In genomic region chr10:856405-857157, GRCh38 we compare ENCODE assay signal across 16 cellular contexts.
DNase-seq lines count a peak whose midpoint lies in the region; ATAC-seq and TF ChIP-seq lines count a peak whose summit lies in the region.
"Had no signal": no experiment of that assay in that cellular context is flagged by ENCODE, and none has a peak within 500 bp of the region (broad histone marks: within the 10 kb centered on the region; RNA-seq: fewer than 3 reads in every experiment).

No MANE protein-coding gene starts in this region.

- H3K4me1 ChIP-seq in HUES48 (ENCODE audit: control insufficient read depth, insufficient read depth, low read length): peaks cover 6% of the 10 kb centered on the region
- H3K4me1 ChIP-seq in endodermal cell (ENCODE audit: control insufficient read depth, insufficient read depth, low read length): peaks cover 13% of the 10 kb centered on the region
- peaks cover 0 to 7% of the 10 kb centered on the region in 2 donors for H3K4me1 ChIP-seq in neuronal stem cell (ENCODE audit: control insufficient read depth in 2 of 2, insufficient read depth in 1 of 2, low read depth in 1 of 2, low read length in 2 of 2)

- H3K27me3 Mint-ChIP-seq in T-helper 2 cell treated with Interferon-gamma antibody and Interleukin-4, amounts not matched to agents 5 μg/mL and 100 μg/mL, for 36 hours (ENCODE audit: low read depth): no peaks in the 10 kb centered on the region
- no peaks in the 10 kb centered on the region for H3K27me3 Mint-ChIP-seq in endodermal cell (ENCODE audit: insufficient read depth)
- H3K27me3 Mint-ChIP-seq: stimulated activated naive CD8-positive, alpha-beta T cell treated with anti-CD3 and anti-CD28 coated beads, Interleukin-15, amount 100 ng/mL, for 72 hours had no signal

- H3K27me3 ChIP-seq in HUES48 (ENCODE audit: control insufficient read depth, insufficient read depth, low read length) (no peaks in the 10 kb centered on the region), endodermal cell (ENCODE audit: control insufficient read depth, insufficient read depth, low read length, poor library complexity, severe bottlenecking) (no peaks in the 10 kb centered on the region), neuronal stem cell (ENCODE audit: control insufficient read depth in 3 of 3, insufficient read depth in 3 of 3, low read depth in 1 of 3, low read length in 3 of 3) (no peaks in the 10 kb centered on the region)

- H3K9me3 ChIP-seq in HUES48 (ENCODE audit: control insufficient read depth, insufficient read depth, low read length): no peaks in the 10 kb centered on the region
- peaks cover 46% of the 10 kb centered on the region for H3K9me3 ChIP-seq in endodermal cell (ENCODE audit: control insufficient read depth, low read length)
- H3K9me3 ChIP-seq in neuronal stem cell (replicated peaks in 1 of 2; ENCODE audit: control insufficient read depth in 2 of 2, insufficient read depth in 1 of 2, low read depth in 1 of 2, low read length in 2 of 2): peaks cover 2 to 26% of the 10 kb centered on the region in 2 donors

- no peak for DNase-seq in T-helper 2 cell treated with Interferon-gamma antibody and Interleukin-4, amounts not matched to agents 5 μg/mL and 100 μg/mL, for 36 hours (ENCODE audit: low spot score)
- no peak for DNase-seq in T-helper 2 cell
- DNase-seq in endodermal cell: no peak
- no peak for DNase-seq in neuronal stem cell (ENCODE audit: low spot score)
- DNase-seq in NAMALWA (ENCODE audit: low spot score): no peak
- DNase-seq in T-helper 1 cell: no peak
- DNase-seq: activated effector memory CD4-positive, alpha-beta T cell treated with anti-CD3 and anti-CD28 coated beads, Interleukin-2, amount 50 U/mL, for 16 hours; GF-D8; kidney glomerular epithelial cell; NCI-H1417 treated with DMSO at 0.1 percent for 48 hours; NCI-H524; stimulated activated naive CD8-positive, alpha-beta T cell treated with anti-CD3 and anti-CD28 coated beads, Interleukin-15, amount 100 ng/mL, for 72 hours had no signal

- H2BK5ac ChIP-seq in neuronal stem cell (ENCODE audit: low read length): peak overlapping the region; percentile 19

- 88 to 89% methylated on average over 8 to 11 of the region's 11 CpGs for WGBS in endodermal cell (ENCODE audit: insufficient coverage in 1 of 2, insufficient read length in 1 of 2), 2 experiments
- no CpG with 5 or more reads among the region's 11 CpGs for WGBS in neuronal stem cell (ENCODE audit: extremely low coverage in 2 of 2, insufficient read length in 2 of 2, insufficient replicate concordance in 1 of 2), 2 donors

- no peak for TF ChIP-seq CTCF in endodermal cell (conservative IDR thresholded peaks at IDR 0.05)

- H2BK15ac ChIP-seq in neuronal stem cell (ENCODE audit: low read length): no peak overlapping the region

- H3K27ac Mint-ChIP-seq in T-helper 2 cell treated with Interferon-gamma antibody and Interleukin-4, amounts not matched to agents 5 μg/mL and 100 μg/mL, for 36 hours: peak overlapping the region; percentile 36
- H3K27ac Mint-ChIP-seq in endodermal cell: peak overlapping the region; percentile 7

- H2AK5ac ChIP-seq in neuronal stem cell (ENCODE audit: low read depth, low read length): no peak overlapping the region

- H3K4ac ChIP-seq in neuronal stem cell (ENCODE audit: low read length): no peak overlapping the region

- no peak for ATAC-seq in GM18873 (IDR thresholded peaks at IDR 0.05; ENCODE audit: low FRiP score, unreplicated experiment)
- ATAC-seq: K562; stimulated activated naive CD8-positive, alpha-beta T cell treated with anti-CD3 and anti-CD28 coated beads, Interleukin-15, amount 100 ng/mL, for 72 hours had no signal

- H2BK120ac ChIP-seq in neuronal stem cell (ENCODE audit: low read depth, low read length): no peak overlapping the region

- peak overlapping the region; percentile 1 for H3K4me3 Mint-ChIP-seq in T-helper 2 cell treated with Interferon-gamma antibody and Interleukin-4, amounts not matched to agents 5 μg/mL and 100 μg/mL, for 36 hours
- no peak overlapping the region for H3K4me3 Mint-ChIP-seq in endodermal cell
- H3K4me3 Mint-ChIP-seq: stimulated activated naive CD8-positive, alpha-beta T cell treated with anti-CD3 and anti-CD28 coated beads, Interleukin-15, amount 100 ng/mL, for 72 hours had no signal

- peaks cover 6% of the 10 kb centered on the region for H3K79me1 ChIP-seq in neuronal stem cell (ENCODE audit: low read depth, low read length)

- H3K18ac ChIP-seq in neuronal stem cell (ENCODE audit: low read length): no peak overlapping the region

- peaks cover 64% of the 10 kb centered on the region for H3K36me3 Mint-ChIP-seq in T-helper 2 cell treated with Interferon-gamma antibody and Interleukin-4, amounts not matched to agents 5 μg/mL and 100 μg/mL, for 36 hours (ENCODE audit: low read depth)
- peaks cover 78% of the 10 kb centered on the region for H3K36me3 Mint-ChIP-seq in endodermal cell (ENCODE audit: low read depth)

- peaks cover 41% of the 10 kb centered on the region for H3K4me1 Mint-ChIP-seq in T-helper 2 cell treated with Interferon-gamma antibody and Interleukin-4, amounts not matched to agents 5 μg/mL and 100 μg/mL, for 36 hours (ENCODE audit: low read depth)
- H3K4me1 Mint-ChIP-seq in endodermal cell: peaks cover 31% of the 10 kb centered on the region

- no peak overlapping the region for H4K8ac ChIP-seq in neuronal stem cell (ENCODE audit: low read depth, low read length)

- H3K4me3 ChIP-seq in HUES48 (ENCODE audit: low read depth, low read length) (no peak overlapping the region), endodermal cell (ENCODE audit: low read length) (no peak overlapping the region), neuronal stem cell (ENCODE audit: low read length in 2 of 2) (no peak overlapping the region)
- H3K4me3 ChIP-seq: K562 had no signal

- no peak overlapping the region for H2AFZ ChIP-seq in neuronal stem cell (ENCODE audit: low read length)

- peak overlapping the region; percentile 44 for H3K23ac ChIP-seq in neuronal stem cell (ENCODE audit: low read depth, low read length, poor library complexity)

- peaks cover 45% of the 10 kb centered on the region for H3K36me3 ChIP-seq in HUES48 (ENCODE audit: control insufficient read depth, insufficient read depth, low read length)
- H3K36me3 ChIP-seq in endodermal cell (ENCODE audit: control insufficient read depth, insufficient read depth, low read length): peaks cover 78% of the 10 kb centered on the region
- H3K36me3 ChIP-seq in neuronal stem cell (replicated peaks in 1 of 2; ENCODE audit: control insufficient read depth in 2 of 2, insufficient read depth in 2 of 2, low read length in 2 of 2): peaks cover 13 to 96% of the 10 kb centered on the region in 2 donors

- no peak overlapping the region for H4K91ac ChIP-seq in neuronal stem cell (ENCODE audit: low read depth, low read length, poor library complexity)

- no peak overlapping the region for H3K4me2 ChIP-seq in neuronal stem cell (ENCODE audit: insufficient read depth, low read length, poor library complexity, severe bottlenecking)

- no peak overlapping the region for H3K14ac ChIP-seq in neuronal stem cell (ENCODE audit: low read length)

- H3K9ac ChIP-seq in HUES48 (ENCODE audit: low read depth, low read length) (no peak overlapping the region), endodermal cell (ENCODE audit: extremely low read depth, low read length, poor library complexity, severe bottlenecking) (no peak overlapping the region), neuronal stem cell (ENCODE audit: low read depth, low read length, poor library complexity) (peak overlapping the region; percentile 50)

- no peaks in the 10 kb centered on the region for H3K9me3 Mint-ChIP-seq in T-helper 2 cell treated with Interferon-gamma antibody and Interleukin-4, amounts not matched to agents 5 μg/mL and 100 μg/mL, for 36 hours
- peaks cover 13% of the 10 kb centered on the region for H3K9me3 Mint-ChIP-seq in endodermal cell
- H3K9me3 Mint-ChIP-seq: stimulated activated naive CD8-positive, alpha-beta T cell treated with anti-CD3 and anti-CD28 coated beads, Interleukin-15, amount 100 ng/mL, for 72 hours had no signal

- H3K27ac ChIP-seq in HUES48 (ENCODE audit: low read depth, low read length): peak overlapping the region; percentile 43
- H3K27ac ChIP-seq in endodermal cell (ENCODE audit: low read depth, low read length): no peak overlapping the region
- H3K27ac ChIP-seq in neuronal stem cell (replicated peaks; ENCODE audit: low read length): no peak overlapping the region
- H3K27ac ChIP-seq: 22Rv1 had no signal

- no peak overlapping the region for H2BK12ac ChIP-seq in neuronal stem cell (ENCODE audit: low read length)
